In genomic region chr7:22670422-22670815, GRCh38 we compare ENCODE assay signal across 1 cellular context.
TF ChIP-seq lines count a peak whose summit lies in the region.

No MANE protein-coding gene starts in this region.

TF ChIP-seq in WTC11, 78 proteins besides CTCF, POLR2A, EP300 and RAD21 (continued from another document):
- TF ChIP-seq IRF2 (CRISPR knock-in tag; IDR thresholded peaks at IDR 0.05; ENCODE audit: borderline replicate concordance, low read depth) = no peak
- TF ChIP-seq ATF1 (CRISPR knock-in tag; IDR thresholded peaks at IDR 0.05) = no peak
- TF ChIP-seq, protein P1, sequence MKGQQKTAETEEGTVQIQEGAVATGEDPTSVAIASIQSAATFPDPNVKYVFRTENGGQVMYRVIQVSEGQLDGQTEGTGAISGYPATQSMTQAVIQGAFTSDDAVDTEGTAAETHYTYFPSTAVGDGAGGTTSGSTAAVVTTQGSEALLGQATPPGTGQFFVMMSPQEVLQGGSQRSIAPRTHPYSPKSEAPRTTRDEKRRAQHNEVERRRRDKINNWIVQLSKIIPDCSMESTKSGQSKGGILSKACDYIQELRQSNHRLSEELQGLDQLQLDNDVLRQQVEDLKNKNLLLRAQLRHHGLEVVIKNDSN (CRISPR knock-in tag; IDR thresholded peaks at IDR 0.05) = no peak
- TF ChIP-seq, protein P2, sequence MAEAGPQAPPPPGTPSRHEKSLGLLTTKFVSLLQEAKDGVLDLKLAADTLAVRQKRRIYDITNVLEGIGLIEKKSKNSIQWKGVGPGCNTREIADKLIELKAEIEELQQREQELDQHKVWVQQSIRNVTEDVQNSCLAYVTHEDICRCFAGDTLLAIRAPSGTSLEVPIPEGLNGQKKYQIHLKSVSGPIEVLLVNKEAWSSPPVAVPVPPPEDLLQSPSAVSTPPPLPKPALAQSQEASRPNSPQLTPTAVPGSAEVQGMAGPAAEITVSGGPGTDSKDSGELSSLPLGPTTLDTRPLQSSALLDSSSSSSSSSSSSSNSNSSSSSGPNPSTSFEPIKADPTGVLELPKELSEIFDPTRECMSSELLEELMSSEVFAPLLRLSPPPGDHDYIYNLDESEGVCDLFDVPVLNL (CRISPR knock-in tag; IDR thresholded peaks at IDR 0.05; ENCODE audit: borderline replicate concordance, low read depth) = no peak
- no peak for TF ChIP-seq ZNF281 (CRISPR knock-in tag; IDR thresholded peaks at IDR 0.05)
- TF ChIP-seq ZNF512 (CRISPR knock-in tag; IDR thresholded peaks at IDR 0.05; ENCODE audit: borderline replicate concordance) = no peak
- TF ChIP-seq HMGXB4 (CRISPR knock-in tag; IDR thresholded peaks at IDR 0.05) = no peak
- TF ChIP-seq GABPB1 (CRISPR knock-in tag; IDR thresholded peaks at IDR 0.05) = no peak
- TF ChIP-seq ZNF671 (CRISPR knock-in tag; IDR thresholded peaks at IDR 0.05) = no peak
